10 cellular contexts compared by ENCODE assay signal in the genomic region with DNA sequence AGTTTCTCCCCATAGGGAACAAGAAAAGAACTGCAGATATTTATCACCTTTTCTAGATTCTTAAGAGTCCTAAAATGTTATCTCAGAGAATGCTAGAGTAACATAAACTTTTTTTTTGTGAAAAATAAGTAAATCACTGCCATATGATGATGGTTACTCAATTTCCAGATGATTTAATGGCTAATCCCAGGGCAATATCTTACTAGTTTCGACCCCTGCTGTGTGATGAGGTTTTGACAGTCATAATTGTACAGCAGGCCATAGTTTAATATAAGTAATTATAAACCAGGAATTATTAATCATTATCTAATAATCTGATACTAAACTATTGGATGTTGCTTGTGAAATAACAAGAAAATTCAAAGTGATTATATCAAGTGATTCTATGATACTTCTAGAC.
"Had no signal": no experiment of that assay in that cellular context is flagged by ENCODE, and none has a peak within 500 bp of the region (broad histone marks: within the 10 kb centered on the region; RNA-seq: fewer than 3 reads in every experiment).

No MANE protein-coding gene starts in this region.

- H3K27me3 ChIP-seq: suprapubic skin had no signal

- DNase-seq: activated naive CD4-positive, alpha-beta T cell treated with anti-CD3 and anti-CD28 coated beads for 36 hours; activated naive CD8-positive, alpha-beta T cell treated with anti-CD3 and anti-CD28 coated beads, Interleukin-2, amount 50 U/mL, for 24 hours; hippocampal formation; left ventricle myocardium inferior; right cardiac atrium; T-helper 1 cell; T1000 had no signal

- H3K4me3 ChIP-seq: left ventricle myocardium inferior, suprapubic skin had no signal

- H3K27ac ChIP-seq: left ventricle myocardium inferior, suprapubic skin had no signal

- H3K36me3 ChIP-seq: left ventricle myocardium inferior, suprapubic skin had no signal

- H3K4me1 ChIP-seq: left ventricle myocardium inferior had no signal

- ATAC-seq: activated CD4-positive, CD25-positive, alpha-beta regulatory T cell treated with anti-CD3 and anti-CD28 coated beads, Interleukin-2, amount 50 U/mL, for 24 hours; activated naive CD8-positive, alpha-beta T cell treated with anti-CD3 and anti-CD28 coated beads, Interleukin-2, amount 50 U/mL, for 24 hours; natural killer cell treated with Interleukin-12 subunit alpha and Interleukin-12 subunit beta and Interleukin-15 and Interleukin-18, amount 100 ng/mL, for 72 hours; right cardiac atrium had no signal

- H3K9me3 ChIP-seq: left ventricle myocardium inferior, suprapubic skin had no signal
